ENCODE assay signal across 8 cellular contexts in the genomic region with DNA sequence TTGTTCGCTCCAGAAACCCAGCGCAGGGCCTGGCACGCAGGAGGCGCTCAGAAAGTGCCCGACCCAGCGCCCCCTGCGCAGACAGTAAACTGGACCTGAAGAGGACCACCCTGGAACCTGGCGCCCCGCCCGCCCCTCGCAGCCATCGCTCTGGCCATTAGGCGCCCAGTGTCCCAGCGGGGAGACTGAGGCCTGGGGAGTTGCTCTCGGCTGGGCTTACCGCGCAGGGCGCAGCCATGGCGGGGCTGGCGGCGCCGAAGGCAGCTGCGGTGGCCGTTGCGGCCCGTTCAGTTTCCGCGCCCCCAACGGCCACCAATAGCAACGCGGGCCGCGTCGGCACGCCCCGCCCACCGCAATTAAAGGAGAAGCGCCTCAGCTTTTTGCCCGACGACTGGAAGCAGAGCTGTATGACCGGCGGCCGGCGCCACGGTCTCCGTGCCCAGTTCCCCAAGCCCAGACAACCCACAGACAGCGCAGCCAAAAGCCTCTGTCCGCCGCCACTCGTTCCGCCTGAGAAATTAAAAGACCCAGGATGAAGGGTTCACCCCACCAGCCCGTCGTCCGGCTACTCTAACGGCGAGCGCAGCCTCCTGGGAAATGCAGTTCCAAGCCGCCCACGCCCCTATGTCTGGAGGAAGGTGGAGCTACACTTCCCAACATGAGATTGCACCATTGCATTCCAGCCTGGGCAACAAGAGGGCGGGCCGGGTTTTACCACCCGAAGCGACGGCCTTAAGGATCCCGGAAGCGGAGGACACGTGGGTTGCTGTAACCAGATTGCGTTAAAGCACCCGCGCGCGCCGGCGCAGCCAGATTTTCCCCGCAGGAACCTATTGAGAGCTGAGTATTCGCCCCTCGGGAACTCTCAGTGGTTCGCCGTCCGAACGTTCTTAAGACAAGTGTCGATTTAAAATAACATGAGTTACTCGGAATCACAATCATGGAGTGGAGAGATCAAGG. TPM values are rescaled to one million over a fixed set of nuclear protein-coding genes. Genes with fewer than 3 reads are reported as not detected.
DNase-seq lines count a peak whose midpoint lies in the region; ATAC-seq, FAIRE-seq and TF ChIP-seq lines count a peak whose summit lies in the region.

A gene (minus strand): TSS at position 289 of the 960 bp plus-strand sequence. CDS start 51 bp downstream, at position 238.

- H3K9me2 ChIP-seq in SK-N-SH, result no peaks in the 10 kb centered on the region

- H2AFZ ChIP-seq in SK-N-SH (ENCODE audit: low read depth), result peak within 1 kb of the TSS; percentile 85

- H3K9me3 ChIP-seq in SK-N-SH (no peaks in the 10 kb centered on the region), neutrophil (no peaks in the 10 kb centered on the region)

- peaks cover 29% of the 10 kb centered on the region for H3K4me1 Mint-ChIP-seq in activated naive CD4-positive, alpha-beta T cell treated with anti-CD3 and anti-CD28 coated beads, Interleukin-2, amount 10 ng/mL, durations not matched to agents 7 days and 5 days

- H3K4me3 Mint-ChIP-seq in activated naive CD4-positive, alpha-beta T cell treated with anti-CD3 and anti-CD28 coated beads, Interleukin-2, amount 10 ng/mL, durations not matched to agents 7 days and 5 days, result peak within 1 kb of the TSS; percentile 86

- H4K20me1 ChIP-seq in SK-N-SH (ENCODE audit: insufficient read depth), result no peaks in the 10 kb centered on the region

- under 1% methylated on average over 38 of the region's 83 CpGs for WGBS in SK-N-SH (ENCODE audit: low lambda C conversion rate)

- H3K36me3 ChIP-seq in SK-N-SH (replicated peaks in 1 of 2; ENCODE audit: control insufficient read depth in 1 of 2, insufficient read depth in 2 of 2, low read length in 1 of 2) (peaks cover 0 to 4% of the 10 kb centered on the region in 2 experiments), neutrophil (peaks cover 8% of the 10 kb centered on the region)

- H3K4me2 ChIP-seq in SK-N-SH, result peak within 1 kb of the TSS; percentile 100

- H3K27me3 Mint-ChIP-seq in activated naive CD4-positive, alpha-beta T cell treated with anti-CD3 and anti-CD28 coated beads, Interleukin-2, amount 10 ng/mL, durations not matched to agents 7 days and 5 days, result peaks cover 5% of the 10 kb centered on the region

- H3K27me3 ChIP-seq in SK-N-SH (ENCODE audit: insufficient read depth) (no peaks in the 10 kb centered on the region), neutrophil (no peaks in the 10 kb centered on the region)

- TF ChIP-seq RAD21 in SK-N-SH (IDR thresholded peaks at IDR 0.05; ENCODE audit: low read length), result no peak

- CTCF ChIA-PET in SK-N-SH (lab: Yijun Ruan, JAX), result interaction anchor here (0.8 to 22.6 kb wide), 7 partner anchors 9 to 150 kb away, joined by 3 to 608 read pairs (median 4); no protein-coding TSS in a partner anchor
- CTCF ChIA-PET in activated naive CD4-positive, alpha-beta T cell treated with anti-CD3 and anti-CD28 coated beads, Interleukin-2, amount 10 ng/mL, durations not matched to agents 7 days and 5 days (lab: Charles Lee), result interaction anchor here (1.1 to 1.7 kb wide), 2 partner anchors 48 to 66 kb away, joined by 4 to 5 read pairs; no protein-coding TSS in a partner anchor

- peak within 1 kb of the TSS; percentile 94 for H3K27ac Mint-ChIP-seq in activated naive CD4-positive, alpha-beta T cell treated with anti-CD3 and anti-CD28 coated beads, Interleukin-2, amount 10 ng/mL, durations not matched to agents 7 days and 5 days

- peak; percentile 72 for ATAC-seq in HG02571 (IDR thresholded peaks at IDR 0.05; ENCODE audit: unreplicated experiment)

- peak within 1 kb of the TSS; percentile 81 to 95 for H3K27ac ChIP-seq in SK-N-SH (ENCODE audit: low read depth in 2 of 2, low read length in 1 of 2)
- H3K27ac ChIP-seq in neutrophil, result peak within 1 kb of the TSS; percentile 87
- peak within 1 kb of the TSS; percentile 88 for H3K27ac ChIP-seq in substantia nigra (ENCODE audit: low read depth, low read length, poor library complexity, severe bottlenecking)

- FAIRE-seq in frontal cortex (lab: Jason Lieb, UNC), result no peak

- peaks cover 5% of the 10 kb centered on the region for H3K36me3 Mint-ChIP-seq in activated naive CD4-positive, alpha-beta T cell treated with anti-CD3 and anti-CD28 coated beads, Interleukin-2, amount 10 ng/mL, durations not matched to agents 7 days and 5 days

- TF ChIP-seq POLR2A in NB4 (IDR thresholded peaks at IDR 0.05; ENCODE audit: extremely low read depth, insufficient read length), result peak; percentile 62

- no peaks in the 10 kb centered on the region for H3F3A ChIP-seq in SK-N-SH (replicated peaks; ENCODE audit: insufficient read depth)

- H3K79me2 ChIP-seq in SK-N-SH (ENCODE audit: insufficient read depth), result peaks cover 38% of the 10 kb centered on the region

- peak within 1 kb of the TSS; percentile 79 for H3K9ac ChIP-seq in SK-N-SH

- H3K4me1 ChIP-seq in SK-N-SH (ENCODE audit: control insufficient read depth in 1 of 2, insufficient read depth in 2 of 2, low read depth in 1 of 2, low read length in 1 of 2) (peaks cover 5 to 14% of the 10 kb centered on the region in 2 experiments; a peak in 3 of 4 replicates), neutrophil (ENCODE audit: control insufficient read depth in 1 of 2, insufficient read depth in 1 of 2, low read depth in 1 of 2, low read length in 1 of 2) (peaks cover 19 to 20% of the 10 kb centered on the region in 2 experiments)

- no peak for TF ChIP-seq EP300 in SK-N-SH (IDR thresholded peaks at IDR 0.05; ENCODE audit: borderline replicate concordance in 1 of 2, low read depth in 1 of 2, low read length in 1 of 2)

- no peaks in the 10 kb centered on the region for H3K9me3 Mint-ChIP-seq in activated naive CD4-positive, alpha-beta T cell treated with anti-CD3 and anti-CD28 coated beads, Interleukin-2, amount 10 ng/mL, durations not matched to agents 7 days and 5 days

- DNase-seq in GM04504 (ENCODE audit: low read depth) (peak; percentile 97), NB4 (ENCODE audit: low read depth) (peak; percentile 98), SK-N-SH (peak; percentile 93), frontal cortex (ENCODE audit: low spot score in 2 of 2) (peak; percentile 82 to 88), substantia nigra (lab: John Stamatoyannopoulos, UW) (peak; percentile 65 to 99 (median 91))
- peak; percentile 95 for DNase-seq in activated naive CD4-positive, alpha-beta T cell treated with anti-CD3 and anti-CD28 coated beads, Interleukin-2, amount 10 ng/mL, durations not matched to agents 7 days and 5 days

- TF ChIP-seq CTCF in NB4 (IDR thresholded peaks at IDR 0.05; ENCODE audit: low read depth, low read length), result no peak
- TF ChIP-seq CTCF in SK-N-SH (IDR thresholded peaks at IDR 0.05), result no peak
- TF ChIP-seq CTCF in neutrophil (IDR thresholded peaks at IDR 0.05), result peak; percentile 7

- POLR2A ChIA-PET in SK-N-SH (lab: Yijun Ruan, JAX), result interaction anchor here (0.6 to 1.6 kb wide), 14 partner anchors 15 to 448 kb away, joined by 3 to 14 read pairs (median 3); a partner anchor contains a TSS

- H3K4me3 ChIP-seq in NB4 (ENCODE audit: low read depth, low read length) (peak within 1 kb of the TSS; percentile 86), SK-N-SH (ENCODE audit: low read depth in 2 of 2, low read length in 1 of 2) (peak within 1 kb of the TSS; percentile 76 to 84), neutrophil (ENCODE audit: low read depth in 1 of 2, low read length in 1 of 2) (peak within 1 kb of the TSS; percentile 87 to 98)

TF ChIP-seq in SK-N-SH, 30 proteins besides CTCF, POLR2A, EP300 and RAD21 (continues in another document):
- peak; percentile 43 for TF ChIP-seq TAF1 (IDR thresholded peaks at IDR 0.05; ENCODE audit: borderline replicate concordance, low read depth, low read length)
- TF ChIP-seq FOSL2 (IDR thresholded peaks at IDR 0.05; ENCODE audit: borderline replicate concordance, low read depth), result no peak
- TF ChIP-seq, protein P1, sequence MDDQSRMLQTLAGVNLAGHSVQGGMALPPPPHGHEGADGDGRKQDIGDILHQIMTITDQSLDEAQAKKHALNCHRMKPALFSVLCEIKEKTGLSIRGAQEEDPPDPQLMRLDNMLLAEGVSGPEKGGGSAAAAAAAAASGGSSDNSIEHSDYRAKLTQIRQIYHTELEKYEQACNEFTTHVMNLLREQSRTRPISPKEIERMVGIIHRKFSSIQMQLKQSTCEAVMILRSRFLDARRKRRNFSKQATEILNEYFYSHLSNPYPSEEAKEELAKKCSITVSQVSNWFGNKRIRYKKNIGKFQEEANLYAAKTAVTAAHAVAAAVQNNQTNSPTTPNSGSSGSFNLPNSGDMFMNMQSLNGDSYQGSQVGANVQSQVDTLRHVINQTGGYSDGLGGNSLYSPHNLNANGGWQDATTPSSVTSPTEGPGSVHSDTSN (IDR thresholded peaks at IDR 0.05), result no peak
- peak; percentile 93 for TF ChIP-seq MXI1 (IDR thresholded peaks at IDR 0.05; ENCODE audit: low read depth, low read length)
- TF ChIP-seq JUND (IDR thresholded peaks at IDR 0.05), result no peak
- peak; percentile 99 for TF ChIP-seq SIN3A (IDR thresholded peaks at IDR 0.05; ENCODE audit: borderline replicate concordance, low read depth, low read length)
- peak; percentile 73 for TF ChIP-seq YY1 (IDR thresholded peaks at IDR 0.05; ENCODE audit: low read depth)
- TF ChIP-seq MEF2A (IDR thresholded peaks at IDR 0.05; ENCODE audit: borderline replicate concordance, low read depth), result no peak
- TF ChIP-seq, protein P2, sequence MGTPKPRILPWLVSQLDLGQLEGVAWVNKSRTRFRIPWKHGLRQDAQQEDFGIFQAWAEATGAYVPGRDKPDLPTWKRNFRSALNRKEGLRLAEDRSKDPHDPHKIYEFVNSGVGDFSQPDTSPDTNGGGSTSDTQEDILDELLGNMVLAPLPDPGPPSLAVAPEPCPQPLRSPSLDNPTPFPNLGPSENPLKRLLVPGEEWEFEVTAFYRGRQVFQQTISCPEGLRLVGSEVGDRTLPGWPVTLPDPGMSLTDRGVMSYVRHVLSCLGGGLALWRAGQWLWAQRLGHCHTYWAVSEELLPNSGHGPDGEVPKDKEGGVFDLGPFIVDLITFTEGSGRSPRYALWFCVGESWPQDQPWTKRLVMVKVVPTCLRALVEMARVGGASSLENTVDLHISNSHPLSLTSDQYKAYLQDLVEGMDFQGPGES (IDR thresholded peaks at IDR 0.05; ENCODE audit: low read depth, low read length), result no peak
- TF ChIP-seq, protein P3, sequence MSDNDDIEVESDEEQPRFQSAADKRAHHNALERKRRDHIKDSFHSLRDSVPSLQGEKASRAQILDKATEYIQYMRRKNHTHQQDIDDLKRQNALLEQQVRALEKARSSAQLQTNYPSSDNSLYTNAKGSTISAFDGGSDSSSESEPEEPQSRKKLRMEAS (IDR thresholded peaks at IDR 0.05; ENCODE audit: low read depth), result peak; percentile 96
- TF ChIP-seq FOXJ3 (CRISPR knock-in tag; IDR thresholded peaks at IDR 0.05), result no peak; the same call in 1 of the 2 replicates
- no peak for TF ChIP-seq RCOR1 (IDR thresholded peaks at IDR 0.05; ENCODE audit: low read length)
- TF ChIP-seq GABPA (IDR thresholded peaks at IDR 0.05; ENCODE audit: low read depth), result peak; percentile 60; the same call in 1 of the 2 replicates

RNA-seq across cellular contexts. Expression of the gene that starts here (rescaled TPM):
- polyA plus RNA-seq in SK-N-SH (2012; rRNA removed), result 9.6 and 11.7 TPM in 2 replicates
- 5.8 and 9.1 TPM in 2 replicates for polyA plus RNA-seq in SK-N-SH (2012; cell fraction: cytosol; rRNA removed)
- polyA plus RNA-seq in SK-N-SH (2012; cell fraction: nucleus; rRNA removed), result 7.7 and 9.6 TPM in 2 replicates
- 2.4 TPM for total RNA-seq in frontal cortex

Comparison
In these comparisons a context has a peak if more than half of its experiments do, and no peak if none do; other contexts are left out.
1. Peak in every context shown above with its lines: DNase-seq, ATAC-seq, H3K4me3 ChIP-seq and H3K27ac ChIP-seq.